ENCODE assay signal across 8 cellular contexts in genomic region chr4:109389367-109390118, GRCh38. TPM values are rescaled to one million over a fixed set of nuclear protein-coding genes. Genes with fewer than 3 reads are reported as not detected.
A peak's percentile ranks its signal among the peaks of the same experiment; 100 is the strongest.
DNase-seq lines count a peak whose midpoint lies in the region; ATAC-seq and TF ChIP-seq lines count a peak whose summit lies in the region.

No MANE protein-coding gene starts in this region.

- H3K27me3 Mint-ChIP-seq in activated CD8-positive, alpha-beta T cell treated with anti-CD3 and anti-CD28 coated beads for 36 hours, result peaks cover 2% of the 10 kb centered on the region

- H3K27ac Mint-ChIP-seq in activated CD8-positive, alpha-beta T cell treated with anti-CD3 and anti-CD28 coated beads for 36 hours, result no peak overlapping the region

- H3K4me3 ChIP-seq in WERI-Rb-1 (ENCODE audit: low read depth, low read length) (no peak overlapping the region), skeletal muscle cell (ENCODE audit: low read depth, low read length) (no peak overlapping the region)

- POLR2A ChIA-PET in activated CD8-positive, alpha-beta T cell treated with anti-CD3 and anti-CD28 coated beads for 36 hours (lab: Charles Lee), result no interaction called here

- no peaks in the 10 kb centered on the region for H3K9me3 Mint-ChIP-seq in activated CD8-positive, alpha-beta T cell treated with anti-CD3 and anti-CD28 coated beads for 36 hours

- H3K27me3 ChIP-seq in WERI-Rb-1 (ENCODE audit: insufficient read depth, low read depth, severe bottlenecking), result no peaks in the 10 kb centered on the region

- TF ChIP-seq CTCF in WERI-Rb-1 (IDR thresholded peaks at IDR 0.05; ENCODE audit: low read depth, low read length), result no peak
- TF ChIP-seq CTCF in activated CD8-positive, alpha-beta T cell treated with anti-CD3 and anti-CD28 coated beads for 36 hours (IDR thresholded peaks at IDR 0.05), result no peak

- no peaks in the 10 kb centered on the region for H3K36me3 ChIP-seq in WERI-Rb-1

- no peaks in the 10 kb centered on the region for H3K9me3 ChIP-seq in WERI-Rb-1 (ENCODE audit: severe bottlenecking)

- H3K27ac ChIP-seq in WERI-Rb-1, result no peak overlapping the region

- peak; percentile 60 for ATAC-seq in HG02885 (IDR thresholded peaks at IDR 0.05; ENCODE audit: poor library complexity, unreplicated experiment)
- no peak for ATAC-seq in activated CD8-positive, alpha-beta T cell treated with anti-CD3 and anti-CD28 coated beads for 36 hours

- H3K4me3 Mint-ChIP-seq in activated CD8-positive, alpha-beta T cell treated with anti-CD3 and anti-CD28 coated beads for 36 hours, result no peak overlapping the region

- H3K36me3 Mint-ChIP-seq in activated CD8-positive, alpha-beta T cell treated with anti-CD3 and anti-CD28 coated beads for 36 hours (ENCODE audit: low read depth), result no peaks in the 10 kb centered on the region

- CTCF ChIA-PET in activated CD8-positive, alpha-beta T cell treated with anti-CD3 and anti-CD28 coated beads for 36 hours (lab: Charles Lee), result no interaction called here

- intact Hi-C loops in activated CD8-positive, alpha-beta T cell treated with anti-CD3 and anti-CD28 coated beads for 36 hours (cut with micrococcal nuclease), result no loop called here

- H3K4me1 Mint-ChIP-seq in activated CD8-positive, alpha-beta T cell treated with anti-CD3 and anti-CD28 coated beads for 36 hours (ENCODE audit: low read depth), result no peaks in the 10 kb centered on the region

- DNase-seq in NCI-H2227 (lab: John Stamatoyannopoulos, UW; ENCODE audit: unreplicated experiment) (peak; percentile 23), NCI-H2227 treated with DMSO at 0.1 percent for 48 hours (lab: John Stamatoyannopoulos, UW) (no peak), WERI-Rb-1 (peak; percentile 75), skeletal muscle cell (ENCODE audit: low read depth) (peak; percentile 22), NCI-H2107 treated with DMSO at 0.1 percent for 48 hours (lab: John Stamatoyannopoulos, UW; ENCODE audit: unreplicated experiment) (no peak), NCI-H2171 treated with DMSO at 0.1 percent for 48 hours (lab: John Stamatoyannopoulos, UW) (no peak)
- no peak for DNase-seq in activated CD8-positive, alpha-beta T cell treated with anti-CD3 and anti-CD28 coated beads for 36 hours

RNA-seq across cellular contexts. Expression of gene SEC24B, which starts 44.1 kb away (rescaled TPM):
- 10 to 100 TPM; 25.8 to 26.0 TPM for total RNA-seq in activated CD8-positive, alpha-beta T cell treated with anti-CD3 and anti-CD28 coated beads for 36 hours

Comparison
In these comparisons a context has a peak if more than half of its experiments do, and no peak if none do; other contexts are left out.
1. DNase-seq: peak in NCI-H2227 (single experiment), WERI-Rb-1 (single experiment) and skeletal muscle cell (single experiment); none in NCI-H2227 treated with DMSO at 0.1 percent for 48 hours (single experiment), NCI-H2107 treated with DMSO at 0.1 percent for 48 hours (single experiment), activated CD8-positive, alpha-beta T cell treated with anti-CD3 and anti-CD28 coated beads for 36 hours (single experiment) and NCI-H2171 treated with DMSO at 0.1 percent for 48 hours (single experiment).